9 cellular contexts compared by ENCODE assay signal in the genomic region with DNA sequence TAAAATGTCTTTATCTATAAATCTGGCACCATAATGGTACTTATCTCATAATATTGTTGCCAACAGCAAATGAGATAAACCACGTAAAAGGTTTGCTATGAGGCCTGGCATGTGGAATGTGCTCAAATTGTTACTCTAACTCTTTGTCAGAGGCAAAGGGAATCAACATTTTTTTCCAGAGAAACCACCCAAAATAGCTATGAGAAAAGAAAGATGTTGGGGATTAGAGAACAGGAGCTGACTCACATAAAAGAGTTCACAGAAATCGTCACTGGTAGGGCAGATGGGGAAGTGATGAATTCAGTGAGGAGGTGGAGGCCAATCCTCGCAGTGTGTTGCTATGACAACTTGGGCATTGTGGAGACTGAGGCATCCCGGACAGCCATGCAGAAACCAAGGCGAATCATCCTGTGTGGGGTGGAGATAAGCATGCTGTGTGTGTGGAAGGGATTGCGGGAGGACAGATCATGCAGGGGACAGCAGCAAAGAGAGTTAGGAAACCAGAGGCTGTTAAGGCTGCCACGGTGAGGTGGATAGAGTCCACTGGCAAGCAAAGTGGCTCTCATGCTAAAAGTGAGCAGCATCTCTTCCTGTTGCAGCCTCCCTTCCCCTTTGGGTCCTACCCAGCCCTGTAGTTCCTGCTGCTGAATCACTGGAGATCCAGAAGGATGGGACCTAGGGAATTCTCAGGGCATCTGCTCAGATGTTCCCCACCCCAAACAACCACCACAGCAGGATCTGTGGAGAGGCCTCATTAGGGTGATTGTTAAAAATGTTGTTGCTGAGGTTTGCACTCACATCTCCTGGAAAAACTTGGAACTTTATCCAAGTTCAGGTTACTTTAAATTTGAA.
DNase-seq lines count a peak whose midpoint lies in the region; ATAC-seq, FAIRE-seq and TF ChIP-seq lines count a peak whose summit lies in the region.
"Had no signal": no experiment of that assay in that cellular context is flagged by ENCODE, and none has a peak within 500 bp of the region (broad histone marks: within the 10 kb centered on the region; RNA-seq: fewer than 3 reads in every experiment).

No MANE protein-coding gene starts in this region.

- H2AFZ ChIP-seq in keratinocyte (ENCODE audit: control insufficient read depth, low read length): peak overlapping the region; percentile 27

- H3K36me3 ChIP-seq in keratinocyte (ENCODE audit: control insufficient read depth in 2 of 2, extremely low read depth in 1 of 2, insufficient read depth in 2 of 2, low read length in 2 of 2) (no peaks in the 10 kb centered on the region), HAP-1 (replicated peaks) (no peaks in the 10 kb centered on the region)

- H3K9me3 ChIP-seq in keratinocyte (ENCODE audit: control insufficient read depth, low read depth, low read length) (no peaks in the 10 kb centered on the region), HAP-1 (no peaks in the 10 kb centered on the region)

- H3K4me2 ChIP-seq in keratinocyte (ENCODE audit: control insufficient read depth, extremely low read depth, insufficient read depth, low read depth, low read length): no peak overlapping the region

- H3K4me3 ChIP-seq in astrocyte of the cerebellum (ENCODE audit: low read depth, low read length): no peak overlapping the region
- H3K4me3 ChIP-seq in keratinocyte (ENCODE audit: control insufficient read depth in 2 of 3, extremely low read depth in 1 of 3, insufficient read depth in 2 of 3, low read depth in 1 of 3, low read length in 3 of 3): no peak overlapping the region
- no peak overlapping the region for H3K4me3 ChIP-seq in HAP-1

- peaks cover 48% of the 10 kb centered on the region for H3K4me1 ChIP-seq in keratinocyte (ENCODE audit: control insufficient read depth, extremely low read depth, insufficient read depth, low read length)
- peaks cover 16% of the 10 kb centered on the region for H3K4me1 ChIP-seq in HAP-1

- DNase-seq in GM03348 (ENCODE audit: low spot score) (peak; percentile 71), T-helper 22 cell (ENCODE audit: low read depth) (peak; percentile 69), astrocyte of the cerebellum (ENCODE audit: low read depth) (peak; percentile 86), keratinocyte (ENCODE audit: low read depth, low spot score) (peak; percentile 73), HAP-1 (ENCODE audit: low spot score in 2 of 2) (no peak)
- DNase-seq in stimulated activated CD4-positive, alpha-beta T cell treated with anti-CD3 and anti-CD28 coated beads, Interleukin-4, amount 100 ng/mL, for 24 hours: peak; percentile 84

- no peak for ATAC-seq in GM19035 (IDR thresholded peaks at IDR 0.05; ENCODE audit: unreplicated experiment)
- ATAC-seq in HG03025 (IDR thresholded peaks at IDR 0.05; ENCODE audit: low FRiP score, unreplicated experiment): no peak

- H3K79me2 ChIP-seq in keratinocyte (ENCODE audit: control insufficient read depth, insufficient read depth, low read length): no peaks in the 10 kb centered on the region

- FAIRE-seq in keratinocyte (lab: Jason Lieb, UNC): peak; percentile 97

- peak overlapping the region; percentile 48 for H3K9ac ChIP-seq in keratinocyte (ENCODE audit: control insufficient read depth, extremely low read depth, insufficient read depth, low read length)

- TF ChIP-seq CTCF in astrocyte of the cerebellum (IDR thresholded peaks at IDR 0.05; ENCODE audit: low read depth, low read length, missing control alignments) (no peak), keratinocyte (optimal IDR thresholded peaks at IDR 0.05 in 1 of 3, IDR thresholded peaks at IDR 0.05 in 1 of 3, conservative IDR thresholded peaks at IDR 0.05 in 1 of 3; ENCODE audit: extremely low read depth in 1 of 3, insufficient read depth in 2 of 3, low read length in 3 of 3) (no peak)

- dilution Hi-C loops in keratinocyte (cut with MboI; ENCODE audit: extremely low pct_ligation_motif_present, low sequenced_read_pairs): no loop called here

- H3K27me3 ChIP-seq in keratinocyte (ENCODE audit: control insufficient read depth, extremely low read depth, insufficient read depth, low read length) (no peaks in the 10 kb centered on the region), HAP-1 (ENCODE audit: low read depth) (no peaks in the 10 kb centered on the region)

- H3K27ac ChIP-seq in keratinocyte (ENCODE audit: control insufficient read depth, insufficient read depth, low read length): peak overlapping the region; percentile 72
- H3K27ac ChIP-seq: HL-60 had no signal

- in situ Hi-C loops in astrocyte of the cerebellum (cut with HindIII; ENCODE audit: low sequenced_read_pairs) (no loop called here), HAP-1 (cut with MboI; ENCODE audit: low sequenced_read_pairs) (no loop called here)

- no peaks in the 10 kb centered on the region for H4K20me1 ChIP-seq in keratinocyte (ENCODE audit: control insufficient read depth, extremely low read depth, insufficient read depth, low read length)

- H3K9me1 ChIP-seq in keratinocyte (ENCODE audit: control insufficient read depth, extremely low read depth, insufficient read depth, low read length): no peaks in the 10 kb centered on the region

Comparison
In these comparisons a context has a peak if more than half of its experiments do, and no peak if none do; other contexts are left out.
1. DNase-seq: peak in GM03348 (single experiment), T-helper 22 cell (single experiment), astrocyte of the cerebellum (single experiment), keratinocyte (single experiment) and stimulated activated CD4-positive, alpha-beta T cell treated with anti-CD3 and anti-CD28 coated beads, Interleukin-4, amount 100 ng/mL, for 24 hours (single experiment); none in HAP-1 (0 of 2).